Comparison of ENCODE assay signal across 9 cellular contexts in the genomic region with DNA sequence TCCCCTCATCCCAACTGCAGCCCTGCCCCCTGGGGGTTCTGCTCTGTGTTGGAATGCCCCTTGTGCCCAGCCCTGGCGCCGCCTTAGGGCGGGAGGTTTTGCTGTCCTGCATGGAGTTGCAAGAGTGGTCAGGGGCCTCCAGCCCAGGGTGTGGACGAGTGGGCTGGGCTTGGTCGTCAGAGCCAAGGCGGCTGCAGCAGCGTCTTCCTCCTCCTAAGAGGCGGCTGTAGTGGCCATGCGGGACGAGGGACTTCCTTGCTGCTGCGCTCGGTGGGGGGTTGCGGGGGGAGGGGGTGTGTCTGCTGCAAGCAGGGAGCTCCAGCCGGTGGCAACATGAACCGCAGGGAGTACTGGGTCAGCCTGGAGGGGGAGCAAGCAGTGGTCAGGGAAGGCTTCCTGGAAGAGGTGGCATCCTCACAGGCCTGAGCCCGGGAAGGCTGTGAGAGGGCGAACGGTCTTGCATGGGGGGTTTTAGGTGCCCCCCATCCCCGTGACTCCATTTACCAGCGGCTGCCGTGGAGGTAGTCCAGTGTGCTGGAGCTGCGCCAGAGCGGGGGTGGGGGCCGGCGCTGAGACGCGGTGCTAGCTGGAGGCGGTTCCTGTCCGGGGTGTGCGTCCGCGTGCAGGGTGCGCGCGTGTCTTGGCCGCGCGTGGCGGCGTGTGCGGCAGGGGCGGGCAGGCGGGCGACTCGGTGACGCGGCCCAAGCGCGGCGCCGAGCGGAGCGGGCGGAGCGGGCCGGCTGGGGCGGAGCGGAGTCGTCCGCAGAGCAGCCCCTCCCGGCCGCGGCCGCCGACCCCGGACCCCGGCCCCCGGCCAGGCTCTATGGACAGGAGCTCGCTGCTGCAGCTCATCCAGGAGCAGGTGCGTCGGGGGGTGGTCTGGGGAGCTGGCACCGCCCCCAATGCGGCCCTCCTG. TPM values are rescaled to one million over a fixed set of nuclear protein-coding genes. Genes with fewer than 3 reads are reported as not detected.
DNase-seq lines count a peak whose midpoint lies in the region; ATAC-seq, FAIRE-seq and TF ChIP-seq lines count a peak whose summit lies in the region.
"Had no signal": no experiment of that assay in that cellular context is flagged by ENCODE, and none has a peak within 500 bp of the region (broad histone marks: within the 10 kb centered on the region; RNA-seq: fewer than 3 reads in every experiment).

Gene RHBDL1 (plus strand): TSS at position 704 of the 916 bp plus-strand sequence. CDS start 120 bp downstream, at position 824.

- H3K9ac ChIP-seq in kidney (ENCODE audit: low read length in 2 of 2) = no peak within 1 kb of the TSS

- ATAC-seq in activated naive CD8-positive, alpha-beta T cell treated with anti-CD3 and anti-CD28 coated beads, Interleukin-2, amount 10 ng/mL, durations not matched to agents 7 days and 5 days (ENCODE audit: low read depth) = no peak
- no peak for ATAC-seq in thoracic aorta (ENCODE audit: insufficient number of reproducible peaks, low FRiP score, low read depth)
- ATAC-seq in HG02981 (IDR thresholded peaks at IDR 0.05; ENCODE audit: unreplicated experiment) = no peak

- H3K4me1 Mint-ChIP-seq in activated T-cell treated with anti-CD3 and anti-CD28 coated beads, Interleukin-2, amount 50 U/mL, for 24 hours (ENCODE audit: low read depth) = peaks cover 13% of the 10 kb centered on the region
- peaks cover 2% of the 10 kb centered on the region for H3K4me1 Mint-ChIP-seq in activated naive CD8-positive, alpha-beta T cell treated with anti-CD3 and anti-CD28 coated beads, Interleukin-2, amount 10 ng/mL, durations not matched to agents 7 days and 5 days

- no peak for FAIRE-seq in kidney (lab: Jason Lieb, UNC)

- peaks cover 9% of the 10 kb centered on the region for H3K27me3 Mint-ChIP-seq in activated T-cell treated with anti-CD3 and anti-CD28 coated beads, Interleukin-2, amount 50 U/mL, for 24 hours
- peaks cover 7% of the 10 kb centered on the region for H3K27me3 Mint-ChIP-seq in activated naive CD8-positive, alpha-beta T cell treated with anti-CD3 and anti-CD28 coated beads, Interleukin-2, amount 10 ng/mL, durations not matched to agents 7 days and 5 days

- intact Hi-C loops in kidney (cut with DNase I) = no loop called here

- H3K27ac Mint-ChIP-seq in activated T-cell treated with anti-CD3 and anti-CD28 coated beads, Interleukin-2, amount 50 U/mL, for 24 hours = peak within 1 kb of the TSS; percentile 29
- no peak within 1 kb of the TSS for H3K27ac Mint-ChIP-seq in activated naive CD8-positive, alpha-beta T cell treated with anti-CD3 and anti-CD28 coated beads, Interleukin-2, amount 10 ng/mL, durations not matched to agents 7 days and 5 days

- H3K9me3 ChIP-seq in iPS-18c (ENCODE audit: control insufficient read depth, insufficient read depth, low read length) (no peaks in the 10 kb centered on the region), thoracic aorta (no peaks in the 10 kb centered on the region), kidney (ENCODE audit: control insufficient read depth in 1 of 2, low read length in 2 of 2) (no peaks in the 10 kb centered on the region)

- H3K4me1 ChIP-seq in thoracic aorta (ENCODE audit: control insufficient read depth in 1 of 2, low read depth in 2 of 2) (peaks cover 8 to 20% of the 10 kb centered on the region in 2 donors), kidney (ENCODE audit: control insufficient read depth in 1 of 2, insufficient read depth in 1 of 2, low read depth in 1 of 2, low read length in 2 of 2) (peaks cover 0 to 10% of the 10 kb centered on the region in 2 donors)

- H3K9me3 Mint-ChIP-seq in activated T-cell treated with anti-CD3 and anti-CD28 coated beads, Interleukin-2, amount 50 U/mL, for 24 hours = no peaks in the 10 kb centered on the region
- no peaks in the 10 kb centered on the region for H3K9me3 Mint-ChIP-seq in activated naive CD8-positive, alpha-beta T cell treated with anti-CD3 and anti-CD28 coated beads, Interleukin-2, amount 10 ng/mL, durations not matched to agents 7 days and 5 days

- H3K36me3 Mint-ChIP-seq in activated T-cell treated with anti-CD3 and anti-CD28 coated beads, Interleukin-2, amount 50 U/mL, for 24 hours (ENCODE audit: low read depth) = peaks cover 38% of the 10 kb centered on the region
- no peaks in the 10 kb centered on the region for H3K36me3 Mint-ChIP-seq in activated naive CD8-positive, alpha-beta T cell treated with anti-CD3 and anti-CD28 coated beads, Interleukin-2, amount 10 ng/mL, durations not matched to agents 7 days and 5 days

- DNase-seq in activated T-cell treated with anti-CD3 and anti-CD28 coated beads, Interleukin-2, amount 50 U/mL, for 24 hours = no peak
- DNase-seq in activated T-cell treated with anti-CD3 and anti-CD28 coated beads for 4 hours = no peak
- DNase-seq in activated naive CD8-positive, alpha-beta T cell treated with anti-CD3 and anti-CD28 coated beads, Interleukin-2, amount 10 ng/mL, durations not matched to agents 7 days and 5 days = no peak
- DNase-seq in thoracic aorta (ENCODE audit: low spot score) = no peak
- DNase-seq in GF-D8 (lab: John Stamatoyannopoulos, UW) = no peak
- no peak for DNase-seq in kidney
- DNase-seq: T-helper 1 cell had no signal

- H3K4me3 ChIP-seq in iPS-18c (ENCODE audit: insufficient read depth, low read depth, low read length) (peak within 1 kb of the TSS; percentile 47), thoracic aorta (peak within 1 kb of the TSS; percentile 68), kidney (ENCODE audit: low read length in 2 of 2) (peak within 1 kb of the TSS in 1 of 2 donors; percentile 32)

- H3K4me3 Mint-ChIP-seq in activated T-cell treated with anti-CD3 and anti-CD28 coated beads, Interleukin-2, amount 50 U/mL, for 24 hours = no peak within 1 kb of the TSS
- peak within 1 kb of the TSS; percentile 19 for H3K4me3 Mint-ChIP-seq in activated naive CD8-positive, alpha-beta T cell treated with anti-CD3 and anti-CD28 coated beads, Interleukin-2, amount 10 ng/mL, durations not matched to agents 7 days and 5 days

- H3K36me3 ChIP-seq in thoracic aorta (peaks cover 28% of the 10 kb centered on the region), kidney (ENCODE audit: control insufficient read depth in 1 of 2, insufficient read depth in 2 of 2, low read length in 2 of 2) (peaks cover 9 to 10% of the 10 kb centered on the region in 2 donors)

- H3K27me3 ChIP-seq in thoracic aorta (replicated peaks; ENCODE audit: insufficient read depth) = no peaks in the 10 kb centered on the region

- TF ChIP-seq CTCF in thoracic aorta (IDR thresholded peaks at IDR 0.05) = no peak
- TF ChIP-seq CTCF in kidney (IDR thresholded peaks at IDR 0.05; ENCODE audit: borderline replicate concordance, extremely low read depth, insufficient read depth) = no peak

- POLR2A ChIA-PET in activated naive CD8-positive, alpha-beta T cell treated with anti-CD3 and anti-CD28 coated beads, Interleukin-2, amount 10 ng/mL, durations not matched to agents 7 days and 5 days (lab: Charles Lee) = interaction anchor here (0.6 to 0.7 kb wide), 2 partner anchors 304 to 1108 kb away, joined by 3 read pairs; partner anchors contain the start of genes NUBP2 and SPSB3

- H3K27ac ChIP-seq in thoracic aorta = peak within 1 kb of the TSS in 1 of 2 donors; percentile 16
- H3K27ac ChIP-seq in kidney (ENCODE audit: low read depth in 2 of 2, low read length in 2 of 2) = no peak within 1 kb of the TSS

RNA-seq across cellular contexts. Expression of gene RHBDL1, which starts in this region (rescaled TPM):
- 1 to 10 TPM; 1.1 to 1.7 TPM for total RNA-seq in activated naive CD8-positive, alpha-beta T cell treated with anti-CD3 and anti-CD28 coated beads, Interleukin-2, amount 10 ng/mL, durations not matched to agents 7 days and 5 days
- total RNA-seq in thoracic aorta (1 to 10 TPM in 1 of 2 donors, under 1 TPM in 1; 0.42 to 8.0 TPM), kidney (0.88 TPM)
- polyA plus RNA-seq in kidney (ENCODE audit: insufficient read depth, low read depth, low replicate concordance) = 9.7 TPM
